Comparison of ENCODE assay signal across 15 cellular contexts in the genomic region with DNA sequence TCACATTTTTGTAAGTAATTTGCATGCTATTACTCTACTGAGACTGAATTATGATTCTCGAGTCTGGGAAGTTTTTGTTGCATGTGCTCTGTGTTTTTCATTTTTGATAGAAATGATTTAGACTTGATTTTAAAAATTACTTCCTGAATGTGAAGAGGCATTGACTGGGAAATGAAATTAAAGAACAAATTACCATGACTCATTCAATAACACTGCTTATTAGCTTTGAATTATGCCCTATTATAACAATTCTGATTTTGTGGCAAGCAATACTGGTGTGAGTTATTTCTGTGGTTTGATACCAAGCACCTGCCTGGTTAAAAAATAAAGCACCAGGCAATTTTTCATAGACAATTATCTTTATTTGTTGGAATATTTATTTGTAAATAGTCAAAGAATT. TPM values are rescaled to one million over a fixed set of nuclear protein-coding genes. Genes with fewer than 3 reads are reported as not detected.
A peak's percentile ranks its signal among the peaks of the same experiment; 100 is the strongest.
DNase-seq lines count a peak whose midpoint lies in the region; ATAC-seq, FAIRE-seq and TF ChIP-seq lines count a peak whose summit lies in the region.
"Had no signal": no experiment of that assay in that cellular context is flagged by ENCODE, and none has a peak within 500 bp of the region (broad histone marks: within the 10 kb centered on the region; RNA-seq: fewer than 3 reads in every experiment).

No MANE protein-coding gene starts in this region.

- no peaks in the 10 kb centered on the region for H4K20me1 ChIP-seq in endothelial cell of umbilical vein (replicated peaks; ENCODE audit: control insufficient read depth, extremely low read depth, insufficient read depth, low read length)

- no peak overlapping the region for H2AFZ ChIP-seq in endothelial cell of umbilical vein (ENCODE audit: low read depth, low read length)

- H3K9ac ChIP-seq in endothelial cell of umbilical vein (replicated peaks; ENCODE audit: extremely low read depth, insufficient read depth, low read length): no peak overlapping the region

- peaks cover 13% of the 10 kb centered on the region for H3K36me3 ChIP-seq in right atrium auricular region
- peaks cover 2 to 3% of the 10 kb centered on the region in 2 experiments for H3K36me3 ChIP-seq in endothelial cell of umbilical vein (ENCODE audit: control insufficient read depth in 2 of 2, extremely low read depth in 1 of 2, insufficient read depth in 2 of 2, low read length in 2 of 2)

- FAIRE-seq in endothelial cell of umbilical vein (lab: Jason Lieb, UNC): peak; percentile 28

- no TSS peak for BruUV-seq in endothelial cell of umbilical vein (replicated peaks; lab: Mats Ljungman, UMichigan)

- TF ChIP-seq CTCF in right atrium auricular region (IDR thresholded peaks at IDR 0.05): no peak
- TF ChIP-seq CTCF in endothelial cell of umbilical vein (IDR thresholded peaks at IDR 0.05; ENCODE audit: extremely low read depth in 1 of 2, insufficient read depth in 1 of 2, low read depth in 1 of 2, low read length in 2 of 2): no peak

- no peak for TF ChIP-seq POLR2A in endothelial cell of umbilical vein (IDR thresholded peaks at IDR 0.05; ENCODE audit: low read depth, low read length)

- H3K79me2 ChIP-seq in endothelial cell of umbilical vein (ENCODE audit: control insufficient read depth, insufficient read depth, low read length): no peaks in the 10 kb centered on the region

- POLR2A ChIA-PET in endothelial cell of umbilical vein (lab: Charles Lee): no interaction called here

- H3K27me3 ChIP-seq in right atrium auricular region: no peaks in the 10 kb centered on the region
- H3K27me3 ChIP-seq in endothelial cell of umbilical vein (ENCODE audit: control insufficient read depth in 2 of 2, insufficient read depth in 2 of 2, low read length in 2 of 2): no peaks in the 10 kb centered on the region
- H3K27me3 ChIP-seq: adrenal gland had no signal

- intact Hi-C loops in left cardiac atrium (cut with DNase I): no loop called here
- intact Hi-C loops in endothelial cell of umbilical vein (cut with micrococcal nuclease): loop anchor here (5.0 kb wide), 2 partner anchors 416 to 744 kb away; no protein-coding TSS in a partner anchor

- peak overlapping the region; percentile 72 to 80 for H3K27ac ChIP-seq in right atrium auricular region
- peak overlapping the region; percentile 49 for H3K27ac ChIP-seq in endothelial cell of umbilical vein (ENCODE audit: insufficient read depth, low read depth, low read length)

- CTCF ChIA-PET in endothelial cell of umbilical vein (lab: Charles Lee): interaction anchor here (1.1 to 4.1 kb wide), 4 partner anchors 14 to 418 kb away, joined by 3 to 18 read pairs (median 6); no protein-coding TSS in a partner anchor

- dilution Hi-C loops in endothelial cell of umbilical vein (cut with MboI; ENCODE audit: extremely low pct_ligation_motif_present, low sequenced_read_pairs): no loop called here

- ATAC-seq in left cardiac atrium (no peak), GM18873 (IDR thresholded peaks at IDR 0.05; ENCODE audit: low FRiP score, unreplicated experiment) (no peak), HG03108 (IDR thresholded peaks at IDR 0.05; ENCODE audit: unreplicated experiment) (no peak)
- ATAC-seq: stimulated activated naive CD8-positive, alpha-beta T cell treated with anti-CD3 and anti-CD28 coated beads, Interleukin-15, amount 100 ng/mL, for 72 hours had no signal

- H3K9me1 ChIP-seq in endothelial cell of umbilical vein (replicated peaks; ENCODE audit: control insufficient read depth, extremely low read depth, insufficient read depth, low read length): no peaks in the 10 kb centered on the region

- H3K4me2 ChIP-seq in endothelial cell of umbilical vein (ENCODE audit: insufficient read depth, low read length): no peak overlapping the region

- H3K4me3 ChIP-seq in right atrium auricular region (peak overlapping the region in 1 of 2 donors; percentile 7), endothelial cell of umbilical vein (replicated peaks in 1 of 3; ENCODE audit: insufficient read depth in 1 of 3, low read depth in 1 of 3, low read length in 3 of 3) (no peak overlapping the region)
- H3K4me3 ChIP-seq: adrenal gland had no signal

- H3K9me3 ChIP-seq in right atrium auricular region (no peaks in the 10 kb centered on the region), endothelial cell of umbilical vein (replicated peaks; ENCODE audit: control insufficient read depth, insufficient read depth, low read length) (no peaks in the 10 kb centered on the region)
- H3K9me3 ChIP-seq: adrenal gland had no signal

- no peak for DNase-seq in right atrium auricular region (ENCODE audit: low spot score)
- DNase-seq in left cardiac atrium: no peak
- DNase-seq in endothelial cell of umbilical vein (ENCODE audit: low read depth, low spot score): peak; percentile 24
- peak; percentile 41 for DNase-seq in renal cortical epithelial cell (ENCODE audit: low read depth)
- no peak for DNase-seq in HUDEP-2 (lab: John Stamatoyannopoulos, UW; ENCODE audit: unreplicated experiment in 76 of 76)
- DNase-seq in GF-D8 (lab: John Stamatoyannopoulos, UW): no peak
- DNase-seq: activated CD4-positive, alpha-beta memory T cell treated with anti-CD3 and anti-CD28 coated beads for 36 hours; COR-L47; GDM1; NCI-H1417 treated with DMSO at 0.1 percent for 48 hours; NCI-H345; stimulated activated naive CD8-positive, alpha-beta T cell treated with anti-CD3 and anti-CD28 coated beads, Interleukin-15, amount 100 ng/mL, for 72 hours had no signal

- H3K4me1 ChIP-seq in right atrium auricular region (peaks cover 0 to 52% of the 10 kb centered on the region in 2 donors), endothelial cell of umbilical vein (ENCODE audit: control insufficient read depth, extremely low read depth, insufficient read depth, low read length) (peaks cover 33% of the 10 kb centered on the region)

TF ChIP-seq in endothelial cell of umbilical vein, 7 proteins besides CTCF, POLR2A, EP300 and RAD21:
- TF ChIP-seq JUN (IDR thresholded peaks at IDR 0.05; ENCODE audit: borderline replicate concordance, insufficient read depth, insufficient read length, low read depth): peak; percentile 13
- no peak for TF ChIP-seq GATA2 (IDR thresholded peaks at IDR 0.05; ENCODE audit: insufficient read depth, insufficient read length, low read depth, low read length)
- peak; percentile 8 for TF ChIP-seq FOS (IDR thresholded peaks at IDR 0.05; ENCODE audit: borderline replicate concordance, insufficient read depth, low read length)
TF ChIP-seq in endothelial cell of umbilical vein: peak in this region for 2.

RNA-seq across cellular contexts. Expression of gene LSMEM1, which starts 0.5 kb away (rescaled TPM):
- total RNA-seq in right atrium auricular region (1 to 10 TPM; 1.0 to 1.7 TPM), left cardiac atrium (1 to 10 TPM in 1 of 2 donors, under 1 TPM in 1; 0.84 to 1.3 TPM), endothelial cell of umbilical vein (1.6 and 1.7 TPM in 2 replicates), renal cortical epithelial cell (1.2 TPM in 1 of 2 replicates, not detected in the other)
- polyA plus RNA-seq in endothelial cell of umbilical vein: 0.21 and 0.22 TPM in 2 replicates
- polyA plus RNA-seq in endothelial cell of umbilical vein (2011; cell fraction: cytosol; rRNA removed): 0.12 and 0.21 TPM in 2 replicates
- polyA plus RNA-seq in endothelial cell of umbilical vein (2011; cell fraction: nucleus; rRNA removed): 2.3 and 2.5 TPM in 2 replicates
- polyA plus RNA-seq in endothelial cell of umbilical vein (2012): 0.29 and 0.80 TPM in 2 replicates
- 0.15 and 0.89 TPM in 2 replicates for polyA minus RNA-seq in endothelial cell of umbilical vein
- polyA minus RNA-seq in endothelial cell of umbilical vein (2011; cell fraction: cytosol; rRNA and poly(A)+ RNA removed): not detected
- 1.9 and 2.7 TPM in 2 replicates for polyA minus RNA-seq in endothelial cell of umbilical vein (2011; cell fraction: nucleus; rRNA and poly(A)+ RNA removed)

RNA-seq across cellular contexts. Expression of gene IFRD1, which starts 31.1 kb away (rescaled TPM):
- total RNA-seq in right atrium auricular region (10 to 100 TPM; 11.2 to 25.5 TPM), left cardiac atrium (10 to 100 TPM; 22.2 to 42.2 TPM), endothelial cell of umbilical vein (42.2 and 43.3 TPM in 2 replicates), renal cortical epithelial cell (42.2 and 51.1 TPM in 2 replicates)
- polyA plus RNA-seq in endothelial cell of umbilical vein: 13.3 and 16.8 TPM in 2 replicates
- polyA plus RNA-seq in endothelial cell of umbilical vein (2011; cell fraction: cytosol; rRNA removed): 20.5 and 20.9 TPM in 2 replicates
- 55.8 and 73.5 TPM in 2 replicates for polyA plus RNA-seq in endothelial cell of umbilical vein (2011; cell fraction: nucleus; rRNA removed)
- 16.8 and 26.5 TPM in 2 replicates for polyA plus RNA-seq in endothelial cell of umbilical vein (2012)
- 16.2 and 43.1 TPM in 2 replicates for polyA minus RNA-seq in endothelial cell of umbilical vein
- 35.6 TPM for polyA minus RNA-seq in endothelial cell of umbilical vein (2011; cell fraction: cytosol; rRNA and poly(A)+ RNA removed)
- polyA minus RNA-seq in endothelial cell of umbilical vein (2011; cell fraction: nucleus; rRNA and poly(A)+ RNA removed): 96.7 and 124 TPM in 2 replicates

Comparison
In these comparisons a context has a peak if more than half of its experiments do, and no peak if none do; other contexts are left out.
1. DNase-seq: peak in endothelial cell of umbilical vein (single experiment) and renal cortical epithelial cell (single experiment); none in right atrium auricular region (single experiment), left cardiac atrium (single experiment), HUDEP-2 (0 of 76) and GF-D8 (single experiment).